ENCODE assay signal across 8 cellular contexts in the genomic region with DNA sequence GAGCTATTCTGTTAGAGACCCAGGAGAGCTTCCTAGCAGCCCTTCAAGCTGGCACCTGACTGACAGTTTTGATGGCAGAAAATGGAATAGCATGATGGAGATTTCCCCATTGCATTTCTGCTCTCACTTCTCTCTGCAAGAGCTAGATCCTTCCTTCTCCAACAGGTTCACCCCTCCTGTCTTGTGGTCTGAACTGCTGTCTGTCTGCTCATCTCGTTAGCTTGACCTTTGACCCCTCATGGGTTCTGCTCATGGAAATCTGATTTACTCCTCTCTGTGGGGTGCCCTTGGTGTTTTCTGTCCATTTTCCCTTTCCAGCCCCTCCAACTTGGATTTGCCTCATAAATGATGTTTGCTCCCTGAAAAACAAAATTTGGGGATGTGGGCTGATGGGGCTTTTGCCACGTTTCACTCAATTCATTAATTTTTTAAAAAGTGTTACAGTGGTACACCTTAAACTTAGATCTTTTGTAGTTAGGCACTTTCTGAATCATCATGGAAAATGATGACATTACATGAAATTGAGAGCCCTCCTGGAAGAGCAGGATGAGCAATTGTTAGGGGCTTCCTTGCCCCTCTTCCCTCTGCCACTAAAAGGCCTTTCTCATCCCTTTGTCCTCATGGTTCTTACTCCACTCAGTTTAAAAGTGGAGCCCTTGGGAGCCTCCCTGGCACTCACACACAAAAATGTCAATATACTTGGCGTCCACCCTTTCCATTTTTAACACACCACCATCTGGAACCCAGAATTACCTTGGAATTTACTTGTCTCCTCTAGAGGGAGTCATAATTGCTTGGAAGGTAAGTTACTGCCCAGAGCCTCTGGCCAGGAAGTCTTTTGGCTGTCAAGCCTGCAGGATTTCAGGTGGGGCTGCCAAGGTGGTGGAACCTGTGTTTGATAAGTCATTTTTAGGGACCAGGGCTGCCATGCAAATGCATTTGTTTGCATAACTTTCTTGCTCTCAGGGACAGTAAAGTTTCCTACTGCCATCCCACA. TPM values are rescaled to one million over a fixed set of nuclear protein-coding genes. Genes with fewer than 3 reads are reported as not detected.
A peak's percentile ranks its signal among the peaks of the same experiment; 100 is the strongest.
DNase-seq lines count a peak whose midpoint lies in the region; ATAC-seq, FAIRE-seq and TF ChIP-seq lines count a peak whose summit lies in the region.

No MANE protein-coding gene starts in this region.

- peak overlapping the region; percentile 33 for H3K27ac Mint-ChIP-seq in activated T-cell treated with anti-CD3 and anti-CD28 coated beads, Interleukin-2, amount 50 U/mL, for 72 hours
- peak overlapping the region; percentile 92 for H3K27ac Mint-ChIP-seq in T-helper 2 cell treated with Interferon-gamma antibody and Interleukin-4, amounts not matched to agents 5 μg/mL and 100 μg/mL, for 36 hours

- no peak for FAIRE-seq in keratinocyte (lab: Jason Lieb, UNC)

- H3K9me3 Mint-ChIP-seq in activated T-cell treated with anti-CD3 and anti-CD28 coated beads, Interleukin-2, amount 50 U/mL, for 72 hours: no peaks in the 10 kb centered on the region
- no peaks in the 10 kb centered on the region for H3K9me3 Mint-ChIP-seq in T-helper 2 cell treated with Interferon-gamma antibody and Interleukin-4, amounts not matched to agents 5 μg/mL and 100 μg/mL, for 36 hours

- dilution Hi-C loops in keratinocyte (cut with MboI; ENCODE audit: extremely low pct_ligation_motif_present, low sequenced_read_pairs): no loop called here

- no peak for DNase-seq in activated T-cell treated with anti-CD3 and anti-CD28 coated beads, Interleukin-2, amount 50 U/mL, for 72 hours
- DNase-seq in activated T-cell treated with anti-CD3 and anti-CD28 coated beads for 4 hours (no peak), keratinocyte (ENCODE audit: low read depth, low spot score) (no peak), D341Med (ENCODE audit: low spot score) (no peak), omental fat pad (ENCODE audit: low spot score) (no peak)
- no peak for DNase-seq in T-helper 2 cell treated with Interferon-gamma antibody and Interleukin-4, amounts not matched to agents 5 μg/mL and 100 μg/mL, for 36 hours (ENCODE audit: low spot score)

- peaks cover 94% of the 10 kb centered on the region for H3K4me1 Mint-ChIP-seq in activated T-cell treated with anti-CD3 and anti-CD28 coated beads, Interleukin-2, amount 50 U/mL, for 72 hours (ENCODE audit: low read depth)
- peaks cover 70% of the 10 kb centered on the region for H3K4me1 Mint-ChIP-seq in T-helper 2 cell treated with Interferon-gamma antibody and Interleukin-4, amounts not matched to agents 5 μg/mL and 100 μg/mL, for 36 hours (ENCODE audit: low read depth)

- H3K9ac ChIP-seq in keratinocyte (ENCODE audit: control insufficient read depth, extremely low read depth, insufficient read depth, low read length): no peak overlapping the region

- H3K4me3 Mint-ChIP-seq in activated T-cell treated with anti-CD3 and anti-CD28 coated beads, Interleukin-2, amount 50 U/mL, for 72 hours: peak overlapping the region; percentile 66 to 75
- peak overlapping the region; percentile 67 for H3K4me3 Mint-ChIP-seq in T-helper 2 cell treated with Interferon-gamma antibody and Interleukin-4, amounts not matched to agents 5 μg/mL and 100 μg/mL, for 36 hours

- H3K4me1 ChIP-seq in keratinocyte (ENCODE audit: control insufficient read depth, extremely low read depth, insufficient read depth, low read length): peaks cover 8% of the 10 kb centered on the region

- ATAC-seq in activated T-cell treated with anti-CD3 and anti-CD28 coated beads, Interleukin-2, amount 50 U/mL, for 72 hours (replicated peaks in 1 of 2): no peak
- ATAC-seq in HG03159 (IDR thresholded peaks at IDR 0.05; ENCODE audit: unreplicated experiment) (peak; percentile 3), HG03457 (IDR thresholded peaks at IDR 0.05; ENCODE audit: unreplicated experiment) (no peak), omental fat pad (ENCODE audit: low FRiP score) (no peak)

- H3K27ac ChIP-seq in keratinocyte (ENCODE audit: control insufficient read depth, insufficient read depth, low read length): no peak overlapping the region

- H3K9me3 ChIP-seq in keratinocyte (ENCODE audit: control insufficient read depth, low read depth, low read length): no peaks in the 10 kb centered on the region

- H3K4me3 ChIP-seq in keratinocyte (ENCODE audit: control insufficient read depth in 2 of 3, extremely low read depth in 1 of 3, insufficient read depth in 2 of 3, low read depth in 1 of 3, low read length in 3 of 3): no peak overlapping the region

- no peaks in the 10 kb centered on the region for H3K79me2 ChIP-seq in keratinocyte (ENCODE audit: control insufficient read depth, insufficient read depth, low read length)

- H4K20me1 ChIP-seq in keratinocyte (ENCODE audit: control insufficient read depth, extremely low read depth, insufficient read depth, low read length): no peaks in the 10 kb centered on the region

- H3K27me3 Mint-ChIP-seq in activated T-cell treated with anti-CD3 and anti-CD28 coated beads, Interleukin-2, amount 50 U/mL, for 72 hours (ENCODE audit: low read depth): no peaks in the 10 kb centered on the region
- H3K27me3 Mint-ChIP-seq in T-helper 2 cell treated with Interferon-gamma antibody and Interleukin-4, amounts not matched to agents 5 μg/mL and 100 μg/mL, for 36 hours (ENCODE audit: low read depth): no peaks in the 10 kb centered on the region

- TF ChIP-seq CTCF in keratinocyte (optimal IDR thresholded peaks at IDR 0.05 in 1 of 3, IDR thresholded peaks at IDR 0.05 in 1 of 3, conservative IDR thresholded peaks at IDR 0.05 in 1 of 3; ENCODE audit: extremely low read depth in 1 of 3, insufficient read depth in 2 of 3, low read length in 3 of 3) (peak; percentile 41 to 53 (median 43)), omental fat pad (IDR thresholded peaks at IDR 0.05) (no peak)

- no peak overlapping the region for H3K4me2 ChIP-seq in keratinocyte (ENCODE audit: control insufficient read depth, extremely low read depth, insufficient read depth, low read depth, low read length)

- peaks cover 13% of the 10 kb centered on the region in 2 experiments for H3K36me3 ChIP-seq in keratinocyte (ENCODE audit: control insufficient read depth in 2 of 2, extremely low read depth in 1 of 2, insufficient read depth in 2 of 2, low read length in 2 of 2)

- no peaks in the 10 kb centered on the region for H3K36me3 Mint-ChIP-seq in activated T-cell treated with anti-CD3 and anti-CD28 coated beads, Interleukin-2, amount 50 U/mL, for 72 hours (ENCODE audit: insufficient read depth in 2 of 2)
- H3K36me3 Mint-ChIP-seq in T-helper 2 cell treated with Interferon-gamma antibody and Interleukin-4, amounts not matched to agents 5 μg/mL and 100 μg/mL, for 36 hours (ENCODE audit: low read depth): peaks cover 22% of the 10 kb centered on the region

- no peaks in the 10 kb centered on the region for H3K9me1 ChIP-seq in keratinocyte (ENCODE audit: control insufficient read depth, extremely low read depth, insufficient read depth, low read length)

- H2AFZ ChIP-seq in keratinocyte (ENCODE audit: control insufficient read depth, low read length): no peak overlapping the region

- no peaks in the 10 kb centered on the region for H3K27me3 ChIP-seq in keratinocyte (ENCODE audit: control insufficient read depth, extremely low read depth, insufficient read depth, low read length)

RNA-seq across cellular contexts. Expression of a gene that starts 31.9 kb away (rescaled TPM):
- total RNA-seq in activated T-cell treated with anti-CD3 and anti-CD28 coated beads, Interleukin-2, amount 50 U/mL, for 72 hours: not detected
- not detected in 3 replicates for polyA plus RNA-seq in keratinocyte
- not detected for polyA plus RNA-seq in keratinocyte (2011; ENCODE audit: low read depth)
- not detected in 2 replicates for polyA plus RNA-seq in keratinocyte (2011; cell fraction: cytosol; rRNA removed)
- polyA plus RNA-seq in keratinocyte (2011; cell fraction: nucleus; rRNA removed): not detected in 2 replicates
- not detected in 2 replicates for polyA plus RNA-seq in keratinocyte (2012; ENCODE audit: low replicate concordance)
- polyA minus RNA-seq in keratinocyte: not detected in 3 replicates
- polyA minus RNA-seq in keratinocyte (2011; cell fraction: cytosol; rRNA and poly(A)+ RNA removed): not detected
- not detected in 2 replicates for polyA minus RNA-seq in keratinocyte (2011; cell fraction: nucleus; rRNA and poly(A)+ RNA removed)
- under 1 TPM in 1 of 4 donors, not detected in 3; 0.60 TPM for total RNA-seq in omental fat pad

RNA-seq across cellular contexts. Expression of a gene that starts 33.6 kb away (rescaled TPM):
- total RNA-seq in activated T-cell treated with anti-CD3 and anti-CD28 coated beads, Interleukin-2, amount 50 U/mL, for 72 hours: 1 to 10 TPM in 1 of 2 donors, under 1 TPM in 1; 0.77 to 2.3 TPM
- not detected in 3 replicates for polyA plus RNA-seq in keratinocyte
- polyA plus RNA-seq in keratinocyte (2011; ENCODE audit: low read depth): not detected
- not detected in 2 replicates for polyA plus RNA-seq in keratinocyte (2011; cell fraction: cytosol; rRNA removed)
- not detected in 2 replicates for polyA plus RNA-seq in keratinocyte (2011; cell fraction: nucleus; rRNA removed)
- not detected in 2 replicates for polyA plus RNA-seq in keratinocyte (2012; ENCODE audit: low replicate concordance)
- polyA minus RNA-seq in keratinocyte: not detected in 3 replicates
- polyA minus RNA-seq in keratinocyte (2011; cell fraction: cytosol; rRNA and poly(A)+ RNA removed): not detected
- polyA minus RNA-seq in keratinocyte (2011; cell fraction: nucleus; rRNA and poly(A)+ RNA removed): not detected in 2 replicates
- 10 to 100 TPM; 10.9 to 34.4 (median 28.7) TPM for total RNA-seq in omental fat pad

RNA-seq across cellular contexts. Expression of a gene that starts 54.0 kb away (rescaled TPM):
- 100 to 1,000 TPM; 101 to 102 TPM for total RNA-seq in activated T-cell treated with anti-CD3 and anti-CD28 coated beads, Interleukin-2, amount 50 U/mL, for 72 hours
- 41.5 to 67.0 TPM (median 42.1 TPM) in 3 replicates for polyA plus RNA-seq in keratinocyte
- 21.7 TPM for polyA plus RNA-seq in keratinocyte (2011; ENCODE audit: low read depth)
- 60.1 and 61.0 TPM in 2 replicates for polyA plus RNA-seq in keratinocyte (2011; cell fraction: cytosol; rRNA removed)
- polyA plus RNA-seq in keratinocyte (2011; cell fraction: nucleus; rRNA removed): 49.3 and 51.2 TPM in 2 replicates
- 44.0 and 47.9 TPM in 2 replicates for polyA plus RNA-seq in keratinocyte (2012; ENCODE audit: low replicate concordance)
- polyA minus RNA-seq in keratinocyte: 52.2 to 83.1 TPM (median 53.9 TPM) in 3 replicates
- 45.8 TPM for polyA minus RNA-seq in keratinocyte (2011; cell fraction: cytosol; rRNA and poly(A)+ RNA removed)
- 18.9 and 26.6 TPM in 2 replicates for polyA minus RNA-seq in keratinocyte (2011; cell fraction: nucleus; rRNA and poly(A)+ RNA removed)
- total RNA-seq in omental fat pad: 100 to 1,000 TPM in 1 of 4 donors, 10 to 100 TPM in 3; 52.0 to 151 (median 79.9) TPM

Comparison
In these comparisons a context has a peak if more than half of its experiments do, and no peak if none do; other contexts are left out.
1. CTCF ChIP-seq: peak in keratinocyte (3 of 3); none in omental fat pad (0 of 3).